Comparison of ENCODE assay signal across 1 cellular context in the genomic region with DNA sequence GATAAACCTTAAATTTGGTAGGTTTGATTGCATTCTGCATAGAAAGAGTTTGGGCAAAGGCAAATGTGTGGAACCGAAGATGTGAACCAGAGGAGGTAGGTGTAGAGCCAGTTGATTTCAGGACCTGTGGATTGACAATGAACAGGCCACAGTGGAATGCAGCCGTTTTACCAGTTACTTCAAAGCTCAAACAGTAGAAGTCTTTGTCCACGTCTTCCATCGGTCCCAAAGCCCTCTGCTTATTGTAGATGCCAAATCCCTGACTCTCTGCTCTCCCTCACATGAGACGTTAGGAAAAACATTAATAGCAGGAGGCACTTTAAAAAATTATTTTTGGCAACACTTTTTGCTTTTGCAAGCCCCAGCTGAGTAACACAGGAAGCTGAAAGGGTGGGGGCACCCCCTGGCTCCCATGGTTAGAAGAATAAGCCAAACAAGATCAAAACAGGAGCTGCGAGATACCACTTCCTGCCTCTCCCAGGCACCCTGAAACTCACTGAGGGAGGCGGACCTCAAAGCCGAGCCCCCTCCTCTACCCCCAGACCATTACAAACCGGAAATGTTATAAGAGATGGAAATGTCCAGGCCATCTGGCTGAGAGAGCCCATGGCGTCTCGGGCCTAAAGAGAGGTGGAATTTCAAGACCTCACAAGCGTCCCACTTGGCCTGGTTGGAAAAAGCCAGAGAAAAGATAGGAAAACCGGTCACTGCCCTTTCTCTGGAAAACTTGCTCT.
TF ChIP-seq lines count a peak whose summit lies in the region.

No MANE protein-coding gene starts in this region.

TF ChIP-seq in H1, 55 proteins besides CTCF, POLR2A, EP300 and RAD21:
- TF ChIP-seq CEBPB (IDR thresholded peaks at IDR 0.05; ENCODE audit: low read depth, low read length) (no peak), JUN (IDR thresholded peaks at IDR 0.05; ENCODE audit: low read depth, low read length) (no peak), SP2 (IDR thresholded peaks at IDR 0.05; ENCODE audit: low read length) (no peak)
